In the genomic region with DNA sequence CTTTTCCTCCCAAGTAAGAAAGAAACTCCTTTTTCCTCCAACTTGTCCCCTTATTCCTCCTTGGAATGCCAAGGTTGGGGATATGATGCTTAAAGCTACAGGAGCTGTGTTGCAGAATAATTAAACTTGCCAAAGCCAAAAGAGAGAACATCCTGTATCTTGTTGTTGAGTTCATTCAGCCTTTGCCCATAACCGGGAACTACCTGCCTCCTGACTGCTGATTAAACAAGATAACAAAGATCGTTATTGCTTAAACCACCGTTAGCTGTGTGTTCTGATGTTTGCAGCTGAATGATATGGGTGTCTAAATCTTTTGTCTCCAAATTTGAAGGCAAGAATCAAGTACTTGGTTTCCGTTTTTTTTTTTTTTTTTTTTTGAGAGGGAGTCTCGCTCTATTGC, we compare ENCODE assay signal across 26 cellular contexts.
"Had no signal": no experiment of that assay in that cellular context is flagged by ENCODE, and none has a peak within 500 bp of the region (broad histone marks: within the 10 kb centered on the region; RNA-seq: fewer than 3 reads in every experiment).

No MANE protein-coding gene starts in this region.

- FAIRE-seq: colon, islet of Langerhans, keratinocyte had no signal

- H3K36me3 Mint-ChIP-seq: memory B cell; naive thymus-derived CD4-positive, alpha-beta T cell had no signal

- ATAC-seq: esophagus mucosa; gastrocnemius medialis; heart right ventricle; left cardiac atrium; lower lobe of right lung; naive thymus-derived CD4-positive, alpha-beta T cell had no signal

- H3K4me3 ChIP-seq: coronary artery, dorsolateral prefrontal cortex, esophagus squamous epithelium, gastrocnemius medialis, heart right ventricle, left ventricle myocardium inferior, lower lobe of right lung had no signal

- H3K4me3 Mint-ChIP-seq: memory B cell; naive thymus-derived CD4-positive, alpha-beta T cell had no signal

- DNase-seq: dermis blood vessel endothelial cell; dorsolateral prefrontal cortex; effector CD4-positive, alpha-beta T cell; effector memory CD4-positive, alpha-beta T cell; erythroblast; esophagus squamous epithelium; foreskin fibroblast; foreskin melanocyte; gastrocnemius medialis; glutamatergic neuron; head of caudate nucleus; heart right ventricle; hippocampal formation; left cardiac atrium; left ventricle myocardium inferior; lower lobe of right lung; mesendoderm; midbrain; naive thymus-derived CD4-positive, alpha-beta T cell had no signal

- H3K9me3 ChIP-seq: esophagus squamous epithelium, gastrocnemius medialis, heart right ventricle, lower lobe of right lung had no signal

- H3K4me1 ChIP-seq: esophagus squamous epithelium, gastrocnemius medialis, heart right ventricle, left ventricle myocardium inferior, lower lobe of right lung had no signal

- H3K27ac Mint-ChIP-seq: memory B cell; naive thymus-derived CD4-positive, alpha-beta T cell had no signal

- H3K27me3 ChIP-seq: dorsolateral prefrontal cortex, esophagus squamous epithelium, gastrocnemius medialis, heart right ventricle had no signal

- H3K27ac ChIP-seq: coronary artery, dorsolateral prefrontal cortex, epithelial cell of prostate, esophagus squamous epithelium, gastrocnemius medialis, heart right ventricle, left ventricle myocardium inferior, lower lobe of right lung had no signal

- H3K4me1 Mint-ChIP-seq: memory B cell; naive thymus-derived CD4-positive, alpha-beta T cell had no signal

- H3K27me3 Mint-ChIP-seq: memory B cell had no signal

- H3K36me3 ChIP-seq: esophagus squamous epithelium, gastrocnemius medialis, heart right ventricle, left ventricle myocardium inferior, lower lobe of right lung had no signal
